25 cellular contexts compared by ENCODE assay signal in the genomic region with DNA sequence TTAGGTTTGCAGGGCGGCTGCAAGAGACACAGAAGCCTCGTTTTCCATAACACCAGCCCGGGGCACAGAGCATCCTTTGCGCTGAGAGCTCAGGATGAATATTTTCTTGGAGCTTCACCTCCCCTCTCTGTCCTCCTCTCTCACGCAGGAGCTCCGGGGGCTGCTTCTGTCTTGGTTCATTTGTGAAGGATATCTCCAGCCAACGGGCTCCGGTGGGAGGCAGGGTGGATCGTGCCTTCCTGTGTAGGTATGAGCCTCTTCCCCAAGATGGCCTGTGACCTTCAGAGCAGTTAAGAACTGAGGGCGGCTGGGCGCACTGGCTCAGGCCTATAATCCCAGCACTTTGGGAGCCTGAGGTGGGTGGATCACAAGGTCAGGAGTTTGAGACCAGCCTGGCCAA.
"Had no signal": no experiment of that assay in that cellular context is flagged by ENCODE, and none has a peak within 500 bp of the region (broad histone marks: within the 10 kb centered on the region; RNA-seq: fewer than 3 reads in every experiment).

No MANE protein-coding gene starts in this region.

- H3K4me1 Mint-ChIP-seq: endodermal cell, memory B cell, mesothelial cell of epicardium had no signal

- H3K4me3 ChIP-seq: colonic mucosa, gastrocnemius medialis, heart right ventricle, left lung, lower lobe of right lung, mucosa of descending colon had no signal

- H3K27me3 ChIP-seq: colonic mucosa, gastrocnemius medialis had no signal

- DNase-seq: colonic mucosa; cortex of kidney; effector CD8-positive, alpha-beta T cell; effector memory CD8-positive, alpha-beta T cell; endodermal cell; erythroblast; foreskin melanocyte; gastrocnemius medialis; glutamatergic neuron; head of caudate nucleus; heart right ventricle; hippocampal formation; left cardiac atrium; left lung; left ventricle myocardium superior; lower lobe of right lung; mammary epithelial cell; mesendoderm; mucosa of descending colon; naive B cell had no signal

- H3K36me3 ChIP-seq: colonic mucosa, gastrocnemius medialis, heart right ventricle, left lung, lower lobe of right lung had no signal

- H3K27ac ChIP-seq: colonic mucosa, epithelial cell of prostate, gastrocnemius medialis, heart right ventricle, left lung, lower lobe of right lung had no signal

- ATAC-seq: effector memory CD8-positive, alpha-beta T cell; esophagus mucosa; gastrocnemius medialis; heart right ventricle; left cardiac atrium; left lung; left ventricle myocardium superior; lower lobe of right lung; mucosa of descending colon had no signal

- H3K27me3 Mint-ChIP-seq: dendritic cell treated with granulocyte-macrophage colony-stimulating factor and Interleukin-4, amounts not matched to agents 40 ng/mL and 50 ng/mL, for 4 days had no signal

- H3K9me3 Mint-ChIP-seq: dendritic cell treated with granulocyte-macrophage colony-stimulating factor and Interleukin-4, amounts not matched to agents 40 ng/mL and 50 ng/mL, for 4 days; effector memory CD8-positive, alpha-beta T cell had no signal

- H3K36me3 Mint-ChIP-seq: mesothelial cell of epicardium, naive B cell had no signal

- H3K27ac Mint-ChIP-seq: dendritic cell treated with granulocyte-macrophage colony-stimulating factor and Interleukin-4, amounts not matched to agents 40 ng/mL and 50 ng/mL, for 4 days; effector memory CD8-positive, alpha-beta T cell; endodermal cell; memory B cell; mesothelial cell of epicardium; naive B cell had no signal

- H3K9me3 ChIP-seq: colonic mucosa, gastrocnemius medialis, heart right ventricle, left lung, lower lobe of right lung, mucosa of descending colon had no signal

- H3K4me3 Mint-ChIP-seq: dendritic cell treated with granulocyte-macrophage colony-stimulating factor and Interleukin-4, amounts not matched to agents 40 ng/mL and 50 ng/mL, for 4 days; effector memory CD8-positive, alpha-beta T cell; endodermal cell; memory B cell; mesothelial cell of epicardium; naive B cell had no signal

- H3K4me1 ChIP-seq: colonic mucosa, gastrocnemius medialis, heart right ventricle, left lung, lower lobe of right lung had no signal
